2 cellular contexts compared by ENCODE assay signal in genomic region chr2:38145226-38145625, GRCh38.
TF ChIP-seq lines count a peak whose summit lies in the region.

No MANE protein-coding gene starts in this region.

TF ChIP-seq in SK-N-SH, 30 proteins besides CTCF, POLR2A, EP300 and RAD21 (continued from another document):
- TF ChIP-seq MAX (IDR thresholded peaks at IDR 0.05; ENCODE audit: low read depth): no peak
- TF ChIP-seq TAF1 (IDR thresholded peaks at IDR 0.05; ENCODE audit: borderline replicate concordance, low read depth, low read length): no peak
- no peak for TF ChIP-seq EZH2phosphoT487 (IDR thresholded peaks at IDR 0.05; ENCODE audit: borderline replicate concordance, low read depth)
- TF ChIP-seq TEAD4 (IDR thresholded peaks at IDR 0.05; ENCODE audit: borderline replicate concordance, insufficient read depth): no peak
- no peak for TF ChIP-seq SIN3A (IDR thresholded peaks at IDR 0.05; ENCODE audit: borderline replicate concordance, low read depth, low read length)
- no peak for TF ChIP-seq TCF12 (IDR thresholded peaks at IDR 0.05)
- TF ChIP-seq CHD2 (IDR thresholded peaks at IDR 0.05; ENCODE audit: low read length, partially characterized antibody): no peak
- no peak for TF ChIP-seq MXI1 (IDR thresholded peaks at IDR 0.05; ENCODE audit: low read depth, low read length)
- no peak for TF ChIP-seq FOSL2 (IDR thresholded peaks at IDR 0.05; ENCODE audit: borderline replicate concordance, low read depth)

TF ChIP-seq in SK-N-SH treated with all-trans-retinoic acid at 6 μM for 48 hours, 23 proteins besides CTCF, POLR2A, EP300 and RAD21:
- TF ChIP-seq TSHZ2 (CRISPR knock-in tag; IDR thresholded peaks at IDR 0.05): no peak
- TF ChIP-seq ZNF70 (CRISPR knock-in tag; IDR thresholded peaks at IDR 0.05): no peak
- no peak for TF ChIP-seq RARB (CRISPR knock-in tag; IDR thresholded peaks at IDR 0.05)
- no peak for TF ChIP-seq ARNTL (CRISPR knock-in tag; IDR thresholded peaks at IDR 0.05; ENCODE audit: borderline replicate concordance, low read depth)
- TF ChIP-seq ZNF565 (CRISPR knock-in tag; conservative IDR thresholded peaks at IDR 0.05; ENCODE audit: low read depth): no peak
- TF ChIP-seq CSDC2 (CRISPR knock-in tag; IDR thresholded peaks at IDR 0.05): no peak
- no peak for TF ChIP-seq TOX (CRISPR knock-in tag; IDR thresholded peaks at IDR 0.05; ENCODE audit: borderline replicate concordance)
- TF ChIP-seq ZFP3 (CRISPR knock-in tag; IDR thresholded peaks at IDR 0.05): no peak
- TF ChIP-seq PATZ1 (CRISPR knock-in tag; IDR thresholded peaks at IDR 0.05; ENCODE audit: borderline replicate concordance): no peak
- no peak for TF ChIP-seq PPARA (CRISPR knock-in tag; IDR thresholded peaks at IDR 0.05; ENCODE audit: borderline replicate concordance)
- TF ChIP-seq, protein P1, sequence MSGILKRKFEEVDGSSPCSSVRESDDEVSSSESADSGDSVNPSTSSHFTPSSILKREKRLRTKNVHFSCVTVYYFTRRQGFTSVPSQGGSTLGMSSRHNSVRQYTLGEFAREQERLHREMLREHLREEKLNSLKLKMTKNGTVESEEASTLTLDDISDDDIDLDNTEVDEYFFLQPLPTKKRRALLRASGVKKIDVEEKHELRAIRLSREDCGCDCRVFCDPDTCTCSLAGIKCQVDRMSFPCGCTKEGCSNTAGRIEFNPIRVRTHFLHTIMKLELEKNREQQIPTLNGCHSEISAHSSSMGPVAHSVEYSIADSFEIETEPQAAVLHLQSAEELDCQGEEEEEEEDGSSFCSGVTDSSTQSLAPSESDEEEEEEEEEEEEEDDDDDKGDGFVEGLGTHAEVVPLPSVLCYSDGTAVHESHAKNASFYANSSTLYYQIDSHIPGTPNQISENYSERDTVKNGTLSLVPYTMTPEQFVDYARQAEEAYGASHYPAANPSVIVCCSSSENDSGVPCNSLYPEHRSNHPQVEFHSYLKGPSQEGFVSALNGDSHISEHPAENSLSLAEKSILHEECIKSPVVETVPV (CRISPR knock-in tag; IDR thresholded peaks at IDR 0.05): no peak
- TF ChIP-seq, protein P2, sequence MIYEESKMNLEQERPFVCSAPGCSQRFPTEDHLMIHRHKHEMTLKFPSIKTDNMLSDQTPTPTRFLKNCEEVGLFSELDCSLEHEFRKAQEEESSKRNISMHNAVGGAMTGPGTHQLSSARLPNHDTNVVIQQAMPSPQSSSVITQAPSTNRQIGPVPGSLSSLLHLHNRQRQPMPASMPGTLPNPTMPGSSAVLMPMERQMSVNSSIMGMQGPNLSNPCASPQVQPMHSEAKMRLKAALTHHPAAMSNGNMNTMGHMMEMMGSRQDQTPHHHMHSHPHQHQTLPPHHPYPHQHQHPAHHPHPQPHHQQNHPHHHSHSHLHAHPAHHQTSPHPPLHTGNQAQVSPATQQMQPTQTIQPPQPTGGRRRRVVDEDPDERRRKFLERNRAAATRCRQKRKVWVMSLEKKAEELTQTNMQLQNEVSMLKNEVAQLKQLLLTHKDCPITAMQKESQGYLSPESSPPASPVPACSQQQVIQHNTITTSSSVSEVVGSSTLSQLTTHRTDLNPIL (CRISPR knock-in tag; IDR thresholded peaks at IDR 0.05; ENCODE audit: low read depth): no peak
- TF ChIP-seq ZC3H10 (CRISPR knock-in tag; IDR thresholded peaks at IDR 0.05): no peak
- no peak for TF ChIP-seq ZFP30 (CRISPR knock-in tag; IDR thresholded peaks at IDR 0.05)
- TF ChIP-seq ISL1 (CRISPR knock-in tag; IDR thresholded peaks at IDR 0.05): no peak
- no peak for TF ChIP-seq GLIS3 (CRISPR knock-in tag; IDR thresholded peaks at IDR 0.05)
- TF ChIP-seq TCF4 (CRISPR knock-in tag; IDR thresholded peaks at IDR 0.05; ENCODE audit: borderline replicate concordance): no peak
- no peak for TF ChIP-seq ZNF8 (CRISPR knock-in tag; IDR thresholded peaks at IDR 0.05)
- no peak for TF ChIP-seq OSR1 (CRISPR knock-in tag; IDR thresholded peaks at IDR 0.05)
